In the genomic region with DNA sequence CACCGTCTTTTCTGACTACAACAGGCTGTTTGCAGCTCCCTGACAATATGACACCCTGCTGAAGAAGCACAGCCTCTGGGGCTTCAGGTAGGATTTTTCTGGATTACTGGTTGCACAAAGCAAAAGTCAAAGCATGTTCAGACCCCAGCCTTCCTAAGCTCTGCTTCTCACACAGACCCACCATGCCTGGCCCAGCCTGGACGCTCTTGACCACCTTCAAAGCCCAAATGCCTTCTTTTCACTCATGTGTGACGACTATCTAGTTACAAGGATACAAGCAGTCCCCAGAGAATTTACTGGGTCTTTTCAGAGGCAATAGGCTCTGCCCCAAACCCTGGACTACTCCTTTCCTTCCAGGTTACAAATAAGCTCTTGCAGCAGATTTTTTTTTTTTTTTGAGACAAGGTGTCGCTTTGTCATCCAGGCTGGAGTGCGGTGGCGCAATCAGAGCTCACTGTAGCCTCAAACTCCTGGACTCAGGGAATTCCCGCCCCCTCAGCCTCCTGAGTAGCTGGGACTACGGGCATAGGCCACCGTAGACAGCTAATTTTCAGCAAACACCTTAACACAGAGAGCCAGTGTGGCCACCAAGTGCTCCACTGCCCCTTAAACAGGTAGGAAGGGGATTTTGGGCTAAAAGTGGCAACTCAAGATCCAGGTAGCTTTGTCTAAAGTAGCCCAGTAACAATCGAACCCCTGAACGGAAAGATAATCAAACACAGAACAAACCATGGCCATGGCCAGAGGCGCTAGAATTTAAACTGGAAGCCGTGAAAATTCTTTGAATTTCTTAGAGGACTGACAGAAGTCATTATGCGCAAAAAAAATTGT, we compare ENCODE assay signal across 1 cellular context.
TF ChIP-seq lines count a peak whose summit lies in the region.

No MANE protein-coding gene starts in this region.

TF ChIP-seq in SK-N-SH treated with all-trans-retinoic acid at 6 μM for 48 hours, 23 proteins besides CTCF, POLR2A, EP300 and RAD21 (continued from another document):
- TF ChIP-seq, protein P1, sequence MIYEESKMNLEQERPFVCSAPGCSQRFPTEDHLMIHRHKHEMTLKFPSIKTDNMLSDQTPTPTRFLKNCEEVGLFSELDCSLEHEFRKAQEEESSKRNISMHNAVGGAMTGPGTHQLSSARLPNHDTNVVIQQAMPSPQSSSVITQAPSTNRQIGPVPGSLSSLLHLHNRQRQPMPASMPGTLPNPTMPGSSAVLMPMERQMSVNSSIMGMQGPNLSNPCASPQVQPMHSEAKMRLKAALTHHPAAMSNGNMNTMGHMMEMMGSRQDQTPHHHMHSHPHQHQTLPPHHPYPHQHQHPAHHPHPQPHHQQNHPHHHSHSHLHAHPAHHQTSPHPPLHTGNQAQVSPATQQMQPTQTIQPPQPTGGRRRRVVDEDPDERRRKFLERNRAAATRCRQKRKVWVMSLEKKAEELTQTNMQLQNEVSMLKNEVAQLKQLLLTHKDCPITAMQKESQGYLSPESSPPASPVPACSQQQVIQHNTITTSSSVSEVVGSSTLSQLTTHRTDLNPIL (CRISPR knock-in tag; IDR thresholded peaks at IDR 0.05; ENCODE audit: low read depth): no peak
